Comparison of ENCODE assay signal across 23 cellular contexts in genomic region chrX:9598344-9598743, GRCh38.
"Had no signal": no experiment of that assay in that cellular context is flagged by ENCODE, and none has a peak within 500 bp of the region (broad histone marks: within the 10 kb centered on the region; RNA-seq: fewer than 3 reads in every experiment).

No MANE protein-coding gene starts in this region.

- ATAC-seq: activated CD4-positive, CD25-positive, alpha-beta regulatory T cell treated with anti-CD3 and anti-CD28 coated beads, Interleukin-2, amount 50 U/mL, for 24 hours; activated CD8-positive, alpha-beta T cell treated with anti-CD3 and anti-CD28 coated beads, Interleukin-2, amount 10 ng/mL, durations not matched to agents 7 days and 5 days; foreskin keratinocyte; left lung had no signal

- H3K36me3 ChIP-seq: cardiac muscle cell, left lung, right atrium auricular region, tibial nerve, uterus had no signal

- H3K27ac Mint-ChIP-seq: activated CD4-positive, alpha-beta T cell treated with anti-CD3 and anti-CD28 coated beads, Interleukin-2, amount 10 ng/mL, durations not matched to agents 7 days and 5 days; activated CD8-positive, alpha-beta T cell treated with anti-CD3 and anti-CD28 coated beads, Interleukin-2, amount 10 ng/mL, durations not matched to agents 7 days and 5 days; activated naive CD4-positive, alpha-beta T cell treated with anti-CD3 and anti-CD28 coated beads, Interleukin-2, amount 10 ng/mL, durations not matched to agents 7 days and 5 days; activated T-cell treated with anti-CD3 and anti-CD28 coated beads, Interleukin-2, amount 50 U/mL, for 24 hours; activated T-helper 2 cell treated with anti-CD3 and anti-CD28 coated beads, Interferon-gamma antibody, Interleukin-2, Interleukin-4, amounts not matched to agents 10 μg/mL and 5 μg/mL and 100 μg/mL, durations not matched to agents 14 hours and 24 hours and 36 hours; endodermal cell; progenitor cell of endocrine pancreas had no signal

- H3K4me1 Mint-ChIP-seq: activated CD4-positive, alpha-beta T cell treated with anti-CD3 and anti-CD28 coated beads, Interleukin-2, amount 10 ng/mL, durations not matched to agents 7 days and 5 days; activated naive CD4-positive, alpha-beta T cell treated with anti-CD3 and anti-CD28 coated beads, Interleukin-2, amount 10 ng/mL, durations not matched to agents 7 days and 5 days had no signal

- H3K4me3 Mint-ChIP-seq: activated CD4-positive, alpha-beta T cell treated with anti-CD3 and anti-CD28 coated beads, Interleukin-2, amount 10 ng/mL, durations not matched to agents 7 days and 5 days; activated CD8-positive, alpha-beta T cell treated with anti-CD3 and anti-CD28 coated beads, Interleukin-2, amount 10 ng/mL, durations not matched to agents 7 days and 5 days; activated naive CD4-positive, alpha-beta T cell treated with anti-CD3 and anti-CD28 coated beads, Interleukin-2, amount 10 ng/mL, durations not matched to agents 7 days and 5 days; activated T-cell treated with anti-CD3 and anti-CD28 coated beads, Interleukin-2, amount 50 U/mL, for 24 hours; endodermal cell had no signal

- DNase-seq: activated CD4-positive, alpha-beta T cell treated with anti-CD3 and anti-CD28 coated beads, Interleukin-2, amount 10 ng/mL, durations not matched to agents 7 days and 5 days; activated CD8-positive, alpha-beta T cell treated with anti-CD3 and anti-CD28 coated beads, Interleukin-2, amount 10 ng/mL, durations not matched to agents 7 days and 5 days; activated naive CD4-positive, alpha-beta T cell treated with anti-CD3 and anti-CD28 coated beads, Interleukin-2, amount 10 ng/mL, durations not matched to agents 7 days and 5 days; activated T-cell treated with anti-CD3 and anti-CD28 coated beads, Interleukin-2, amount 50 U/mL, for 24 hours; endodermal cell; foreskin keratinocyte; glutamatergic neuron; hippocampal formation; islet precursor cell; left lung; mammary epithelial cell; midbrain; stimulated activated CD4-positive, alpha-beta T cell treated with anti-CD3 and anti-CD28 coated beads, Interleukin-2, amount 100 ng/mL, for 24 hours; stimulated activated naive CD4-positive, alpha-beta T cell treated with Interleukin-2 at 50 U/mL for 16 hours; T1000; uterus had no signal

- H3K9me3 Mint-ChIP-seq: activated CD4-positive, alpha-beta T cell treated with anti-CD3 and anti-CD28 coated beads, Interleukin-2, amount 10 ng/mL, durations not matched to agents 7 days and 5 days; activated naive CD4-positive, alpha-beta T cell treated with anti-CD3 and anti-CD28 coated beads, Interleukin-2, amount 10 ng/mL, durations not matched to agents 7 days and 5 days; activated T-cell treated with anti-CD3 and anti-CD28 coated beads, Interleukin-2, amount 50 U/mL, for 24 hours; activated T-helper 2 cell treated with anti-CD3 and anti-CD28 coated beads, Interferon-gamma antibody, Interleukin-2, Interleukin-4, amounts not matched to agents 10 μg/mL and 5 μg/mL and 100 μg/mL, durations not matched to agents 14 hours and 24 hours and 36 hours had no signal

- H3K4me1 ChIP-seq: foreskin keratinocyte, left lung, right atrium auricular region, tibial nerve, uterus had no signal

- H3K27me3 ChIP-seq: cardiac muscle cell, foreskin keratinocyte, left lung, right atrium auricular region, tibial nerve, uterus had no signal

- H3K27ac ChIP-seq: cardiac muscle cell, foreskin keratinocyte, left lung, right atrium auricular region, uterus had no signal

- H3K27me3 Mint-ChIP-seq: activated CD4-positive, alpha-beta T cell treated with anti-CD3 and anti-CD28 coated beads, Interleukin-2, amount 10 ng/mL, durations not matched to agents 7 days and 5 days; activated naive CD4-positive, alpha-beta T cell treated with anti-CD3 and anti-CD28 coated beads, Interleukin-2, amount 10 ng/mL, durations not matched to agents 7 days and 5 days; activated T-cell treated with anti-CD3 and anti-CD28 coated beads, Interleukin-2, amount 50 U/mL, for 24 hours; progenitor cell of endocrine pancreas had no signal

- H3K36me3 Mint-ChIP-seq: activated naive CD4-positive, alpha-beta T cell treated with anti-CD3 and anti-CD28 coated beads, Interleukin-2, amount 10 ng/mL, durations not matched to agents 7 days and 5 days had no signal

- H3K9me3 ChIP-seq: left lung, right atrium auricular region, tibial nerve, uterus had no signal

- H3K4me3 ChIP-seq: cardiac muscle cell, dorsolateral prefrontal cortex, left lung, right atrium auricular region, tibial nerve, uterus had no signal
